In genomic region chr3:9170851-9171160, GRCh38 we compare ENCODE assay signal across 18 cellular contexts.
DNase-seq lines count a peak whose midpoint lies in the region; ATAC-seq and TF ChIP-seq lines count a peak whose summit lies in the region.
"Had no signal": no experiment of that assay in that cellular context is flagged by ENCODE, and none has a peak within 500 bp of the region (broad histone marks: within the 10 kb centered on the region; RNA-seq: fewer than 3 reads in every experiment).

No MANE protein-coding gene starts in this region.

- H3K4me3 ChIP-seq in CD4-positive, CD25-positive, alpha-beta regulatory T cell (ENCODE audit: low read depth, low read length), result peak overlapping the region; percentile 65
- no peak overlapping the region for H3K4me3 ChIP-seq in Loucy (ENCODE audit: low read length, poor library complexity, severe bottlenecking)
- no peak overlapping the region for H3K4me3 ChIP-seq in breast epithelium
- peak overlapping the region; percentile 3 for H3K4me3 ChIP-seq in naive thymus-derived CD4-positive, alpha-beta T cell (ENCODE audit: low read length)
- H3K4me3 ChIP-seq: A549, BLaER1 had no signal

- CTCF ChIA-PET in naive thymus-derived CD4-positive, alpha-beta T cell (lab: Charles Lee), result no interaction called here

- no peaks in the 10 kb centered on the region for H3K36me3 ChIP-seq in CD4-positive, CD25-positive, alpha-beta regulatory T cell (ENCODE audit: control insufficient read depth, insufficient read depth, low read length)
- H3K36me3 ChIP-seq in Loucy (ENCODE audit: insufficient read depth, low read length) (no peaks in the 10 kb centered on the region), breast epithelium (no peaks in the 10 kb centered on the region)
- H3K36me3 ChIP-seq in naive thymus-derived CD4-positive, alpha-beta T cell (ENCODE audit: control insufficient read depth in 2 of 3, insufficient read depth in 3 of 3, low read length in 3 of 3), result no peaks in the 10 kb centered on the region
- H3K36me3 ChIP-seq: BLaER1 had no signal

- TF ChIP-seq CTCF in Loucy (conservative IDR thresholded peaks at IDR 0.05; ENCODE audit: low read length) (no peak), breast epithelium (IDR thresholded peaks at IDR 0.05) (no peak)

- H3K9me3 Mint-ChIP-seq in CD4-positive, CD25-positive, alpha-beta regulatory T cell, result peaks cover 0 to 1% (median 0%) of the 10 kb centered on the region in 7 donors
- H3K9me3 Mint-ChIP-seq in naive thymus-derived CD4-positive, alpha-beta T cell, result no peaks in the 10 kb centered on the region
- no peaks in the 10 kb centered on the region for H3K9me3 Mint-ChIP-seq in activated T-cell treated with anti-CD3 and anti-CD28 coated beads, Interleukin-2, amount 50 U/mL, for 24 hours

- peaks cover 39% of the 10 kb centered on the region for H3K4me1 ChIP-seq in CD4-positive, CD25-positive, alpha-beta regulatory T cell (ENCODE audit: control insufficient read depth, insufficient read depth, low read length, poor library complexity, severe bottlenecking)
- peaks cover 65% of the 10 kb centered on the region for H3K4me1 ChIP-seq in Loucy (ENCODE audit: insufficient read depth, low read length, poor library complexity, severe bottlenecking)
- peaks cover 0 to 16% of the 10 kb centered on the region in 2 donors for H3K4me1 ChIP-seq in breast epithelium
- H3K4me1 ChIP-seq in naive thymus-derived CD4-positive, alpha-beta T cell (ENCODE audit: control insufficient read depth in 2 of 2, insufficient read depth in 2 of 2, low read length in 2 of 2), result peaks cover 29 to 33% of the 10 kb centered on the region in 2 donors

- H3K79me2 ChIP-seq in Loucy (ENCODE audit: insufficient read depth, low read length), result peaks cover 64% of the 10 kb centered on the region

- no peaks in the 10 kb centered on the region for H4K20me1 ChIP-seq in Loucy (ENCODE audit: insufficient read depth, low read length, poor library complexity, severe bottlenecking)
- H4K20me1 ChIP-seq: BLaER1 had no signal

- intact Hi-C loops in breast epithelium (cut with DNase I; ENCODE audit: low total_unique reads), result no loop called here
- intact Hi-C loops in naive thymus-derived CD4-positive, alpha-beta T cell (cut with micrococcal nuclease), result no loop called here

- peak overlapping the region; percentile 53 for H3K4me2 ChIP-seq in Loucy (ENCODE audit: low read depth, low read length, poor library complexity, severe bottlenecking)
- H3K4me2 ChIP-seq: A549, BLaER1 had no signal

- TF ChIP-seq POLR2A in breast epithelium (IDR thresholded peaks at IDR 0.05), result no peak

- peak overlapping the region in 1 of 4 donors; percentile 77 for H3K4me3 Mint-ChIP-seq in CD4-positive, CD25-positive, alpha-beta regulatory T cell
- H3K4me3 Mint-ChIP-seq in naive thymus-derived CD4-positive, alpha-beta T cell, result peak overlapping the region in 5 of 10 donors; percentile 63 to 74 (median 71)
- no peak overlapping the region for H3K4me3 Mint-ChIP-seq in activated T-cell treated with anti-CD3 and anti-CD28 coated beads, Interleukin-2, amount 50 U/mL, for 24 hours

- peak overlapping the region; percentile 43 for H3K9ac ChIP-seq in Loucy (ENCODE audit: low read depth, low read length, poor library complexity, severe bottlenecking)
- H3K9ac ChIP-seq: BLaER1 had no signal

- peak overlapping the region; percentile 72 to 93 (median 80) for H3K27ac Mint-ChIP-seq in CD4-positive, CD25-positive, alpha-beta regulatory T cell
- peak overlapping the region in 4 of 9 donors; percentile 31 to 77 (median 44) for H3K27ac Mint-ChIP-seq in naive thymus-derived CD4-positive, alpha-beta T cell
- no peak overlapping the region for H3K27ac Mint-ChIP-seq in activated T-cell treated with anti-CD3 and anti-CD28 coated beads, Interleukin-2, amount 50 U/mL, for 24 hours

- no peak for ATAC-seq in CD4-positive, CD25-positive, alpha-beta regulatory T cell (ENCODE audit: low read depth in 2 of 2)
- ATAC-seq in naive thymus-derived CD4-positive, alpha-beta T cell, result no peak
- ATAC-seq: A549 had no signal

- H3K27ac ChIP-seq in CD4-positive, CD25-positive, alpha-beta regulatory T cell (ENCODE audit: insufficient read depth, low read length, poor library complexity, severe bottlenecking), result peak overlapping the region; percentile 16
- H3K27ac ChIP-seq in breast epithelium, result peak overlapping the region; percentile 46 to 72
- H3K27ac ChIP-seq in naive thymus-derived CD4-positive, alpha-beta T cell (ENCODE audit: low read depth, low read length), result no peak overlapping the region
- H3K27ac ChIP-seq: A549, BLaER1, HL-60 had no signal

- DNase-seq in CD4-positive, CD25-positive, alpha-beta regulatory T cell, result no peak
- DNase-seq in breast epithelium (ENCODE audit: low spot score in 2 of 2) (no peak), DMS 273 (lab: John Stamatoyannopoulos, UW; ENCODE audit: unreplicated experiment) (no peak), SHP77 treated with DMSO at 0.1 percent for 48 hours (lab: John Stamatoyannopoulos, UW) (no peak), retina (no peak)
- no peak for DNase-seq in naive thymus-derived CD4-positive, alpha-beta T cell
- DNase-seq in activated T-cell treated with anti-CD3 and anti-CD28 coated beads, Interleukin-2, amount 50 U/mL, for 24 hours, result no peak
- DNase-seq: CD8-positive, alpha-beta memory T cell; Karpas-422; MM.1S; NCI-H1092; NCI-H1436 treated with DMSO at 0.1 percent for 48 hours; NCI-H2029; NCI-H345 had no signal

- H3K4me1 Mint-ChIP-seq in CD4-positive, CD25-positive, alpha-beta regulatory T cell, result peaks cover 4 to 38% (median 21%) of the 10 kb centered on the region in 4 donors
- peaks cover 16 to 58% (median 46%) of the 10 kb centered on the region in 7 donors for H3K4me1 Mint-ChIP-seq in naive thymus-derived CD4-positive, alpha-beta T cell
- H3K4me1 Mint-ChIP-seq in activated T-cell treated with anti-CD3 and anti-CD28 coated beads, Interleukin-2, amount 50 U/mL, for 24 hours (ENCODE audit: low read depth), result peaks cover 1% of the 10 kb centered on the region

- no peak overlapping the region for H2AFZ ChIP-seq in Loucy (ENCODE audit: low read length)

- no peaks in the 10 kb centered on the region for H3K27me3 ChIP-seq in CD4-positive, CD25-positive, alpha-beta regulatory T cell (ENCODE audit: control insufficient read depth, insufficient read depth, low read length)
- H3K27me3 ChIP-seq in Loucy (ENCODE audit: insufficient read depth, low read length, poor library complexity, severe bottlenecking), result no peaks in the 10 kb centered on the region
- no peaks in the 10 kb centered on the region for H3K27me3 ChIP-seq in breast epithelium
- no peaks in the 10 kb centered on the region for H3K27me3 ChIP-seq in naive thymus-derived CD4-positive, alpha-beta T cell (ENCODE audit: control insufficient read depth in 2 of 2, insufficient read depth in 2 of 2, low read length in 2 of 2)
- H3K27me3 ChIP-seq: BLaER1 had no signal

- POLR2A ChIA-PET in naive thymus-derived CD4-positive, alpha-beta T cell (lab: Charles Lee), result interaction anchor here (0.7 kb wide), 1 partner anchor 1659 kb away, joined by 3 read pairs; no protein-coding TSS in a partner anchor

- H3K9me2 ChIP-seq in Loucy (replicated peaks; ENCODE audit: low read depth, low read length), result no peaks in the 10 kb centered on the region

- no peaks in the 10 kb centered on the region for H3F3A ChIP-seq in Loucy (ENCODE audit: low read depth)

- no peaks in the 10 kb centered on the region for H3K27me3 Mint-ChIP-seq in CD4-positive, CD25-positive, alpha-beta regulatory T cell
- H3K27me3 Mint-ChIP-seq in naive thymus-derived CD4-positive, alpha-beta T cell, result no peaks in the 10 kb centered on the region
- H3K27me3 Mint-ChIP-seq in activated T-cell treated with anti-CD3 and anti-CD28 coated beads, Interleukin-2, amount 50 U/mL, for 24 hours, result no peaks in the 10 kb centered on the region

- H3K36me3 Mint-ChIP-seq in CD4-positive, CD25-positive, alpha-beta regulatory T cell, result no peaks in the 10 kb centered on the region
- H3K36me3 Mint-ChIP-seq in naive thymus-derived CD4-positive, alpha-beta T cell, result no peaks in the 10 kb centered on the region
- H3K36me3 Mint-ChIP-seq in activated T-cell treated with anti-CD3 and anti-CD28 coated beads, Interleukin-2, amount 50 U/mL, for 24 hours (ENCODE audit: low read depth), result no peaks in the 10 kb centered on the region

- no peaks in the 10 kb centered on the region for H3K9me3 ChIP-seq in CD4-positive, CD25-positive, alpha-beta regulatory T cell (ENCODE audit: control insufficient read depth in 2 of 2, low read length in 2 of 2)
- no peaks in the 10 kb centered on the region for H3K9me3 ChIP-seq in Loucy (ENCODE audit: insufficient read depth, low read depth, low read length)
- no peaks in the 10 kb centered on the region for H3K9me3 ChIP-seq in breast epithelium
- no peaks in the 10 kb centered on the region for H3K9me3 ChIP-seq in naive thymus-derived CD4-positive, alpha-beta T cell (ENCODE audit: control insufficient read depth in 2 of 3, low read length in 3 of 3)
- H3K9me3 ChIP-seq: A549, BLaER1 had no signal

Comparison
In these comparisons a context has a peak if more than half of its experiments do, and no peak if none do; other contexts are left out.
1. H3K4me3 ChIP-seq: peak in CD4-positive, CD25-positive, alpha-beta regulatory T cell (single experiment) and naive thymus-derived CD4-positive, alpha-beta T cell (single experiment); none in Loucy (single experiment) and breast epithelium (0 of 3).